Comparison of ENCODE assay signal across 29 cellular contexts in genomic region chr2:230231251-230231650, GRCh38. TPM values are rescaled to one million over a fixed set of nuclear protein-coding genes. Genes with fewer than 3 reads are reported as not detected.
A peak's percentile ranks its signal among the peaks of the same experiment; 100 is the strongest.
DNase-seq lines count a peak whose midpoint lies in the region; ATAC-seq and TF ChIP-seq lines count a peak whose summit lies in the region.
"Had no signal": no experiment of that assay in that cellular context is flagged by ENCODE, and none has a peak within 500 bp of the region (broad histone marks: within the 10 kb centered on the region; RNA-seq: fewer than 3 reads in every experiment).

No MANE protein-coding gene starts in this region.

- H3K9me2 ChIP-seq in SK-N-SH: no peaks in the 10 kb centered on the region

- peaks cover 28% of the 10 kb centered on the region for H3K9me3 Mint-ChIP-seq in T-helper 1 cell treated with Interleukin-12 subunit alpha and Interleukin-12 subunit beta and Interleukin-4 antibody, amounts not matched to agents 30 μg/mL and 1 μg/mL, for 36 hours
- H3K9me3 Mint-ChIP-seq in activated B cell treated with CpG ODN at 0.5 μM for 24 hours: peaks cover 8% of the 10 kb centered on the region
- H3K9me3 Mint-ChIP-seq in effector memory CD8-positive, alpha-beta T cell: peaks cover 6 to 7% of the 10 kb centered on the region in 2 donors

- TF ChIP-seq EP300 in SK-N-SH (IDR thresholded peaks at IDR 0.05; ENCODE audit: borderline replicate concordance in 1 of 2, low read depth in 1 of 2, low read length in 1 of 2): no peak

- no peak for TF ChIP-seq RAD21 in SK-N-SH (IDR thresholded peaks at IDR 0.05; ENCODE audit: low read length)

- H3K4me1 ChIP-seq in SK-N-SH (ENCODE audit: control insufficient read depth in 1 of 2, insufficient read depth in 2 of 2, low read depth in 1 of 2, low read length in 1 of 2): no peaks in the 10 kb centered on the region
- H3K4me1 ChIP-seq: Caco-2, esophagus muscularis mucosa, gastrocnemius medialis, right atrium auricular region, transverse colon had no signal

- peaks cover 5% of the 10 kb centered on the region; the same call in 1 of the 2 replicates for H3K9me3 ChIP-seq in SK-N-SH
- H3K9me3 ChIP-seq: Caco-2, gastrocnemius medialis, ovary, transverse colon had no signal

- no peak overlapping the region for H3K4me3 ChIP-seq in SK-N-SH (ENCODE audit: low read depth in 2 of 2, low read length in 1 of 2)
- H3K4me3 ChIP-seq: esophagus muscularis mucosa, gastrocnemius medialis, ovary, right atrium auricular region, transverse colon had no signal

- POLR2A ChIA-PET in activated B cell treated with CpG ODN at 0.5 μM for 24 hours (lab: Charles Lee) (interaction anchor here (0.5 to 12.2 kb wide), 3 partner anchors 13 to 131 kb away, joined by 5 to 268 read pairs (median 27); partner anchors contain the start of gene SP110), SK-N-SH (lab: Yijun Ruan, JAX) (no interaction called here)

- no peak overlapping the region for H2AFZ ChIP-seq in SK-N-SH (ENCODE audit: low read depth)

- intact Hi-C loops in activated B cell treated with CpG ODN at 0.5 μM for 24 hours (cut with micrococcal nuclease): no loop called here

- H3K79me2 ChIP-seq in SK-N-SH (ENCODE audit: insufficient read depth): no peaks in the 10 kb centered on the region

- DNase-seq in T-helper 1 cell: no peak
- DNase-seq in ACHN: peak; percentile 73
- no peak for DNase-seq in activated B cell treated with CpG ODN at 0.5 μM for 24 hours
- no peak for DNase-seq in effector memory CD8-positive, alpha-beta T cell
- no peak for DNase-seq in GM19238 (ENCODE audit: insufficient read length, low spot score)
- DNase-seq in SK-N-SH: no peak
- DNase-seq: activated CD8-positive, alpha-beta memory T cell treated with anti-CD3 and anti-CD28 coated beads, Interleukin-2, amount 50 U/mL, for 48 hours; activated naive CD4-positive, alpha-beta T cell treated with anti-CD3 and anti-CD28 coated beads for 36 hours; AML-193; Caco-2; effector memory CD4-positive, alpha-beta T cell; gastrocnemius medialis; Kasumi-1; NCI-H1694; NCI-H69; ovary; spleen; stimulated activated CD4-positive, alpha-beta T cell treated with anti-CD3 and anti-CD28 coated beads, Interleukin-4, amount 100 ng/mL, for 24 hours; transverse colon had no signal

- in situ Hi-C loops in ACHN (cut with HindIII; ENCODE audit: low pct_ligation_motif_present, low pct_unique_long_range_greater_than_20kb, low sequenced_read_pairs): no loop called here

- H3K27ac ChIP-seq in SK-N-SH (ENCODE audit: low read depth in 2 of 2, low read length in 1 of 2): no peak overlapping the region
- H3K27ac ChIP-seq: 22Rv1, esophagus muscularis mucosa, gastrocnemius medialis, ovary, right atrium auricular region, RWPE1, transverse colon had no signal

- H3K36me3 Mint-ChIP-seq in T-helper 1 cell treated with Interleukin-12 subunit alpha and Interleukin-12 subunit beta and Interleukin-4 antibody, amounts not matched to agents 30 μg/mL and 1 μg/mL, for 36 hours (ENCODE audit: low read depth): peaks cover 55% of the 10 kb centered on the region
- peaks cover 71% of the 10 kb centered on the region for H3K36me3 Mint-ChIP-seq in activated B cell treated with CpG ODN at 0.5 μM for 24 hours (ENCODE audit: low read depth)
- H3K36me3 Mint-ChIP-seq in effector memory CD8-positive, alpha-beta T cell (ENCODE audit: insufficient read depth): peaks cover 22% of the 10 kb centered on the region

- no peak overlapping the region for H3K4me3 Mint-ChIP-seq in T-helper 1 cell treated with Interleukin-12 subunit alpha and Interleukin-12 subunit beta and Interleukin-4 antibody, amounts not matched to agents 30 μg/mL and 1 μg/mL, for 36 hours
- peak overlapping the region; percentile 92 for H3K4me3 Mint-ChIP-seq in activated B cell treated with CpG ODN at 0.5 μM for 24 hours
- peak overlapping the region; percentile 19 to 83 for H3K4me3 Mint-ChIP-seq in effector memory CD8-positive, alpha-beta T cell
- H3K4me3 Mint-ChIP-seq: mesothelial cell of epicardium, nephron had no signal

- H3K27ac Mint-ChIP-seq in T-helper 1 cell treated with Interleukin-12 subunit alpha and Interleukin-12 subunit beta and Interleukin-4 antibody, amounts not matched to agents 30 μg/mL and 1 μg/mL, for 36 hours: peak overlapping the region; percentile 27
- peak overlapping the region; percentile 98 for H3K27ac Mint-ChIP-seq in activated B cell treated with CpG ODN at 0.5 μM for 24 hours
- H3K27ac Mint-ChIP-seq in effector memory CD8-positive, alpha-beta T cell: no peak overlapping the region
- H3K27ac Mint-ChIP-seq: mesothelial cell of epicardium, nephron had no signal

- H3K4me1 Mint-ChIP-seq in T-helper 1 cell treated with Interleukin-12 subunit alpha and Interleukin-12 subunit beta and Interleukin-4 antibody, amounts not matched to agents 30 μg/mL and 1 μg/mL, for 36 hours (ENCODE audit: low read depth): peaks cover 61% of the 10 kb centered on the region
- peaks cover 89% of the 10 kb centered on the region for H3K4me1 Mint-ChIP-seq in activated B cell treated with CpG ODN at 0.5 μM for 24 hours
- H3K4me1 Mint-ChIP-seq in effector memory CD8-positive, alpha-beta T cell (ENCODE audit: low read depth in 2 of 2): peaks cover 38 to 61% of the 10 kb centered on the region in 2 donors
- H3K4me1 Mint-ChIP-seq: mesothelial cell of epicardium, nephron had no signal

- H3K36me3 ChIP-seq in SK-N-SH (replicated peaks in 1 of 2; ENCODE audit: control insufficient read depth in 1 of 2, insufficient read depth in 2 of 2, low read length in 1 of 2): peaks cover 0 to 6% of the 10 kb centered on the region in 2 experiments
- H3K36me3 ChIP-seq: esophagus muscularis mucosa, gastrocnemius medialis, ovary, right atrium auricular region, transverse colon had no signal

- no peak overlapping the region for H3K4me2 ChIP-seq in SK-N-SH

- no peaks in the 10 kb centered on the region for H4K20me1 ChIP-seq in SK-N-SH (ENCODE audit: insufficient read depth)

- no peaks in the 10 kb centered on the region for H3F3A ChIP-seq in SK-N-SH (replicated peaks; ENCODE audit: insufficient read depth)

- CTCF ChIA-PET in activated B cell treated with CpG ODN at 0.5 μM for 24 hours (lab: Charles Lee) (interaction anchor here (0.7 kb wide), 1 partner anchor 29 kb away, joined by 3 read pairs; no protein-coding TSS in a partner anchor), SK-N-SH (lab: Yijun Ruan, JAX) (no interaction called here)

- H3K27me3 ChIP-seq in SK-N-SH (ENCODE audit: insufficient read depth): no peaks in the 10 kb centered on the region
- H3K27me3 ChIP-seq: esophagus muscularis mucosa, gastrocnemius medialis, ovary, right atrium auricular region, spleen, transverse colon had no signal

- ATAC-seq in activated B cell treated with CpG ODN at 0.5 μM for 24 hours (ENCODE audit: low read depth): no peak
- ATAC-seq in effector memory CD8-positive, alpha-beta T cell (replicated peaks): no peak
- ATAC-seq in HG03469 (IDR thresholded peaks at IDR 0.05; ENCODE audit: unreplicated experiment): no peak
- ATAC-seq: activated CD4-positive, CD25-positive, alpha-beta regulatory T cell treated with anti-CD3 and anti-CD28 coated beads, Interleukin-2, amount 50 U/mL, for 24 hours; gastrocnemius medialis; SK-N-SH treated with all-trans-retinoic acid at 6 μM for 48 hours had no signal

- no peak overlapping the region for H3K9ac ChIP-seq in SK-N-SH

- H3K27me3 Mint-ChIP-seq in T-helper 1 cell treated with Interleukin-12 subunit alpha and Interleukin-12 subunit beta and Interleukin-4 antibody, amounts not matched to agents 30 μg/mL and 1 μg/mL, for 36 hours (ENCODE audit: low read depth): no peaks in the 10 kb centered on the region
- H3K27me3 Mint-ChIP-seq in activated B cell treated with CpG ODN at 0.5 μM for 24 hours: no peaks in the 10 kb centered on the region
- no peaks in the 10 kb centered on the region for H3K27me3 Mint-ChIP-seq in effector memory CD8-positive, alpha-beta T cell

- no peak for TF ChIP-seq CTCF in activated B cell treated with CpG ODN at 0.5 μM for 24 hours (IDR thresholded peaks at IDR 0.05)
- no peak for TF ChIP-seq CTCF in SK-N-SH (IDR thresholded peaks at IDR 0.05)

- WGBS in SK-N-SH (ENCODE audit: low lambda C conversion rate): 34% methylated on average over 3 of the region's 3 CpGs

TF ChIP-seq in SK-N-SH, 30 proteins besides CTCF, POLR2A, EP300 and RAD21:
- TF ChIP-seq MXI1 (IDR thresholded peaks at IDR 0.05; ENCODE audit: low read depth, low read length) (no peak), RFX5 (IDR thresholded peaks at IDR 0.05; ENCODE audit: low read length) (no peak), REST (IDR thresholded peaks at IDR 0.05; ENCODE audit: low read depth, low read length) (no peak), MEF2A (IDR thresholded peaks at IDR 0.05; ENCODE audit: borderline replicate concordance, low read depth) (no peak)
TF ChIP-seq in SK-N-SH: peak in this region for 0.

RNA-seq across cellular contexts. Expression of gene SP140, which starts 5.7 kb away (rescaled TPM):
- total RNA-seq in activated B cell treated with CpG ODN at 0.5 μM for 24 hours: 295 and 330 TPM in 2 replicates
- polyA plus RNA-seq in SK-N-SH (2012; rRNA removed): 0.71 and 0.75 TPM in 2 replicates
- 0.30 and 0.57 TPM in 2 replicates for polyA plus RNA-seq in SK-N-SH (2012; cell fraction: cytosol; rRNA removed)
- polyA plus RNA-seq in SK-N-SH (2012; cell fraction: nucleus; rRNA removed): 1.9 and 3.0 TPM in 2 replicates
- total RNA-seq: Caco-2 had no signal

RNA-seq across cellular contexts. Expression of gene SP110, which starts 11.5 kb away (rescaled TPM):
- total RNA-seq in activated B cell treated with CpG ODN at 0.5 μM for 24 hours: 139 and 147 TPM in 2 replicates
- 7.0 and 10.4 TPM in 2 replicates for polyA plus RNA-seq in SK-N-SH (2012; rRNA removed)
- polyA plus RNA-seq in SK-N-SH (2012; cell fraction: cytosol; rRNA removed): 8.5 and 10.9 TPM in 2 replicates
- 13.7 and 16.0 TPM in 2 replicates for polyA plus RNA-seq in SK-N-SH (2012; cell fraction: nucleus; rRNA removed)

Comparison
In these comparisons a context has a peak if more than half of its experiments do, and no peak if none do; other contexts are left out.
1. H3K27ac Mint-ChIP-seq: peak in T-helper 1 cell treated with Interleukin-12 subunit alpha and Interleukin-12 subunit beta and Interleukin-4 antibody, amounts not matched to agents 30 μg/mL and 1 μg/mL, for 36 hours (single experiment) and activated B cell treated with CpG ODN at 0.5 μM for 24 hours (single experiment); none in effector memory CD8-positive, alpha-beta T cell (0 of 2).